Comparison of ENCODE assay signal across 21 cellular contexts in genomic region chr9:120716483-120716882, GRCh38. TPM values are rescaled to one million over a fixed set of nuclear protein-coding genes. Genes with fewer than 3 reads are reported as not detected.
A peak's percentile ranks its signal among the peaks of the same experiment; 100 is the strongest.
DNase-seq lines count a peak whose midpoint lies in the region; ATAC-seq lines count a peak whose summit lies in the region.
"Had no signal": no experiment of that assay in that cellular context is flagged by ENCODE, and none has a peak within 500 bp of the region (broad histone marks: within the 10 kb centered on the region; RNA-seq: fewer than 3 reads in every experiment).

No MANE protein-coding gene starts in this region.

- H3K36me3 Mint-ChIP-seq in activated CD4-positive, alpha-beta T cell treated with anti-CD3 and anti-CD28 coated beads, Interleukin-2, amount 10 ng/mL, durations not matched to agents 7 days and 5 days (ENCODE audit: low read depth) = no peaks in the 10 kb centered on the region
- H3K36me3 Mint-ChIP-seq in T-helper 17 cell (ENCODE audit: low read depth) = no peaks in the 10 kb centered on the region
- H3K36me3 Mint-ChIP-seq in immature natural killer cell = no peaks in the 10 kb centered on the region
- H3K36me3 Mint-ChIP-seq in activated CD4-positive, alpha-beta memory T cell treated with anti-CD3 and anti-CD28 coated beads for 36 hours = no peaks in the 10 kb centered on the region
- H3K36me3 Mint-ChIP-seq: activated naive CD4-positive, alpha-beta T cell treated with anti-CD3 and anti-CD28 coated beads, Interleukin-2, amount 10 ng/mL, durations not matched to agents 7 days and 5 days had no signal

- intact Hi-C loops in activated CD4-positive, alpha-beta memory T cell treated with anti-CD3 and anti-CD28 coated beads for 36 hours (cut with micrococcal nuclease) = no loop called here

- H3K9me3 Mint-ChIP-seq in activated CD4-positive, alpha-beta T cell treated with anti-CD3 and anti-CD28 coated beads, Interleukin-2, amount 10 ng/mL, durations not matched to agents 7 days and 5 days = no peaks in the 10 kb centered on the region
- H3K9me3 Mint-ChIP-seq in immature natural killer cell = no peaks in the 10 kb centered on the region
- H3K9me3 Mint-ChIP-seq in activated CD4-positive, alpha-beta memory T cell treated with anti-CD3 and anti-CD28 coated beads for 36 hours = no peaks in the 10 kb centered on the region
- H3K9me3 Mint-ChIP-seq: activated naive CD4-positive, alpha-beta T cell treated with anti-CD3 and anti-CD28 coated beads, Interleukin-2, amount 10 ng/mL, durations not matched to agents 7 days and 5 days had no signal

- H3K27me3 Mint-ChIP-seq in activated CD4-positive, alpha-beta T cell treated with anti-CD3 and anti-CD28 coated beads, Interleukin-2, amount 10 ng/mL, durations not matched to agents 7 days and 5 days = no peaks in the 10 kb centered on the region
- H3K27me3 Mint-ChIP-seq in T-helper 17 cell (no peaks in the 10 kb centered on the region), immature natural killer cell (ENCODE audit: low read depth in 3 of 3) (peaks cover 0 to 2% (median 0%) of the 10 kb centered on the region in 3 donors)
- H3K27me3 Mint-ChIP-seq in activated CD4-positive, alpha-beta memory T cell treated with anti-CD3 and anti-CD28 coated beads for 36 hours = no peaks in the 10 kb centered on the region

- H3K4me3 Mint-ChIP-seq in activated CD4-positive, alpha-beta T cell treated with anti-CD3 and anti-CD28 coated beads, Interleukin-2, amount 10 ng/mL, durations not matched to agents 7 days and 5 days = no peak overlapping the region
- peak overlapping the region; percentile 19 for H3K4me3 Mint-ChIP-seq in T-helper 17 cell
- H3K4me3 Mint-ChIP-seq in immature natural killer cell = peak overlapping the region in 3 of 5 donors; percentile 60 to 91 (median 85)
- no peak overlapping the region for H3K4me3 Mint-ChIP-seq in activated CD4-positive, alpha-beta memory T cell treated with anti-CD3 and anti-CD28 coated beads for 36 hours

- no peaks in the 10 kb centered on the region for H3K9me3 ChIP-seq in T-helper 17 cell (ENCODE audit: control insufficient read depth, low read length, poor library complexity, severe bottlenecking)
- H3K9me3 ChIP-seq: esophagus muscularis mucosa, tibial artery had no signal

- peak overlapping the region; percentile 29 for H3K27ac Mint-ChIP-seq in activated CD4-positive, alpha-beta T cell treated with anti-CD3 and anti-CD28 coated beads, Interleukin-2, amount 10 ng/mL, durations not matched to agents 7 days and 5 days
- H3K27ac Mint-ChIP-seq in T-helper 17 cell (no peak overlapping the region), immature natural killer cell (peak overlapping the region in 1 of 6 donors; percentile 32)
- no peak overlapping the region for H3K27ac Mint-ChIP-seq in activated CD4-positive, alpha-beta memory T cell treated with anti-CD3 and anti-CD28 coated beads for 36 hours
- H3K27ac Mint-ChIP-seq: activated naive CD4-positive, alpha-beta T cell treated with anti-CD3 and anti-CD28 coated beads, Interleukin-2, amount 10 ng/mL, durations not matched to agents 7 days and 5 days had no signal

- no peak for DNase-seq in activated CD4-positive, alpha-beta T cell treated with anti-CD3 and anti-CD28 coated beads, Interleukin-2, amount 10 ng/mL, durations not matched to agents 7 days and 5 days
- no peak for DNase-seq in activated CD4-positive, alpha-beta T cell treated with anti-CD3 and anti-CD28 coated beads for 4 hours
- DNase-seq in T-helper 17 cell (no peak), immature natural killer cell (no peak), superior temporal gyrus (ENCODE audit: extremely low spot score) (peak; percentile 17), COLO668 (lab: John Stamatoyannopoulos, UW; ENCODE audit: unreplicated experiment) (no peak), left lobe of liver (ENCODE audit: low spot score) (no peak)
- DNase-seq in activated CD4-positive, alpha-beta memory T cell treated with anti-CD3 and anti-CD28 coated beads for 36 hours = no peak
- DNase-seq: activated CD4-positive, alpha-beta T cell treated with anti-CD3 and anti-CD28 coated beads for 1 hour; activated naive CD4-positive, alpha-beta T cell treated with anti-CD3 and anti-CD28 coated beads, Interleukin-2, amount 10 ng/mL, durations not matched to agents 7 days and 5 days; AML-193; aorta; DMS53; foreskin keratinocyte; IMR-90; NCI-H2081; NCI-H2227 treated with DMSO at 0.1 percent for 48 hours; NCI-H526 treated with DMSO at 0.1 percent for 48 hours; stimulated activated naive CD8-positive, alpha-beta T cell treated with anti-CD3 and anti-CD28 coated beads, Interleukin-15, Interleukin-2, amounts not matched to agents 100 U/mL and 50 U/mL, for 24 hours; tibial artery had no signal

- POLR2A ChIA-PET in activated CD4-positive, alpha-beta T cell treated with anti-CD3 and anti-CD28 coated beads, Interleukin-2, amount 10 ng/mL, durations not matched to agents 7 days and 5 days (lab: Charles Lee) = no interaction called here
- POLR2A ChIA-PET in activated CD4-positive, alpha-beta memory T cell treated with anti-CD3 and anti-CD28 coated beads for 36 hours (lab: Charles Lee) = no interaction called here

- CTCF ChIA-PET in activated CD4-positive, alpha-beta T cell treated with anti-CD3 and anti-CD28 coated beads, Interleukin-2, amount 10 ng/mL, durations not matched to agents 7 days and 5 days (lab: Charles Lee) = interaction anchor here (0.6 to 1.6 kb wide), 3 partner anchors 8 to 128 kb away, joined by 4 to 6 read pairs (median 4); no protein-coding TSS in a partner anchor
- CTCF ChIA-PET in activated CD4-positive, alpha-beta memory T cell treated with anti-CD3 and anti-CD28 coated beads for 36 hours (lab: Charles Lee) = no interaction called here

- peaks cover 26% of the 10 kb centered on the region for H3K4me1 Mint-ChIP-seq in activated CD4-positive, alpha-beta T cell treated with anti-CD3 and anti-CD28 coated beads, Interleukin-2, amount 10 ng/mL, durations not matched to agents 7 days and 5 days
- H3K4me1 Mint-ChIP-seq in T-helper 17 cell = peaks cover 30% of the 10 kb centered on the region
- peaks cover 25 to 26% of the 10 kb centered on the region in 2 donors for H3K4me1 Mint-ChIP-seq in immature natural killer cell
- peaks cover 20% of the 10 kb centered on the region for H3K4me1 Mint-ChIP-seq in activated CD4-positive, alpha-beta memory T cell treated with anti-CD3 and anti-CD28 coated beads for 36 hours (ENCODE audit: low read depth)

- ATAC-seq in T-helper 17 cell = no peak
- ATAC-seq in left lobe of liver = no peak
- ATAC-seq: stimulated activated naive CD8-positive, alpha-beta T cell treated with anti-CD3 and anti-CD28 coated beads, Interleukin-15, Interleukin-2, amounts not matched to agents 100 U/mL and 50 U/mL, for 24 hours had no signal

RNA-seq across cellular contexts. Expression of gene MEGF9, which starts 2.2 kb away (rescaled TPM):
- total RNA-seq in activated CD4-positive, alpha-beta T cell treated with anti-CD3 and anti-CD28 coated beads, Interleukin-2, amount 10 ng/mL, durations not matched to agents 7 days and 5 days = 10 to 100 TPM in 1 of 2 experiments, 1 to 10 TPM in 1; 9.4 to 10.5 TPM
- total RNA-seq in T-helper 17 cell (10 to 100 TPM in 1 of 2 donors, 1 to 10 TPM in 1; 9.9 to 10.2 TPM), left lobe of liver (26.4 TPM)
- 10 to 100 TPM; 10.0 to 13.3 (median 11.2) TPM for polyA plus RNA-seq in immature natural killer cell
- total RNA-seq in activated CD4-positive, alpha-beta memory T cell treated with anti-CD3 and anti-CD28 coated beads for 36 hours = 1 to 10 TPM; 4.4 to 4.6 TPM

Comparison
In these comparisons a context has a peak if more than half of its experiments do, and no peak if none do; other contexts are left out.
1. H3K4me3 Mint-ChIP-seq: peak in T-helper 17 cell (single experiment) and immature natural killer cell (3 of 5); none in activated CD4-positive, alpha-beta T cell treated with anti-CD3 and anti-CD28 coated beads, Interleukin-2, amount 10 ng/mL, durations not matched to agents 7 days and 5 days (single experiment) and activated CD4-positive, alpha-beta memory T cell treated with anti-CD3 and anti-CD28 coated beads for 36 hours (single experiment).